Comparison of ENCODE assay signal across 1 cellular context in genomic region chr15:90918034-90918788, GRCh38.
TF ChIP-seq lines count a peak whose summit lies in the region.

No MANE protein-coding gene starts in this region.

TF ChIP-seq in WTC11, 78 proteins besides CTCF, POLR2A, EP300 and RAD21 (continued from another document):
- TF ChIP-seq PRDM15 (CRISPR knock-in tag; IDR thresholded peaks at IDR 0.05) (no peak), ZNF232 (CRISPR knock-in tag; IDR thresholded peaks at IDR 0.05) (no peak), ZNF671 (CRISPR knock-in tag; IDR thresholded peaks at IDR 0.05) (no peak), MAX (CRISPR knock-in tag; IDR thresholded peaks at IDR 0.05) (no peak), ZSCAN18 (CRISPR knock-in tag; IDR thresholded peaks at IDR 0.05) (no peak), ZNF423 (CRISPR knock-in tag; IDR thresholded peaks at IDR 0.05) (no peak), ZNF121 (CRISPR knock-in tag; IDR thresholded peaks at IDR 0.05) (no peak), IRF1 (CRISPR knock-in tag; IDR thresholded peaks at IDR 0.05) (no peak), ARID4B (CRISPR knock-in tag; IDR thresholded peaks at IDR 0.05; ENCODE audit: borderline replicate concordance) (no peak), TCF7 (CRISPR knock-in tag; IDR thresholded peaks at IDR 0.05; ENCODE audit: low read depth) (no peak), PRRX2 (CRISPR knock-in tag; IDR thresholded peaks at IDR 0.05) (no peak)
